12 cellular contexts compared by ENCODE assay signal in genomic region chr10:94439275-94439861, GRCh38. TPM values are rescaled to one million over a fixed set of nuclear protein-coding genes. Genes with fewer than 3 reads are reported as not detected.
DNase-seq lines count a peak whose midpoint lies in the region; ATAC-seq, FAIRE-seq and TF ChIP-seq lines count a peak whose summit lies in the region.
"Had no signal": no experiment of that assay in that cellular context is flagged by ENCODE, and none has a peak within 500 bp of the region (broad histone marks: within the 10 kb centered on the region; RNA-seq: fewer than 3 reads in every experiment).

No MANE protein-coding gene starts in this region.

- TF ChIP-seq CTCF in BJ (IDR thresholded peaks at IDR 0.05; ENCODE audit: insufficient read depth, low read depth, low read length) (0 out of 2 replicates have a peak, but pooled peaks have one; percentile 11), cardiac fibroblast (IDR thresholded peaks at IDR 0.05; ENCODE audit: low read depth, low read length) (peak; percentile 35)
- no peak for TF ChIP-seq CTCF in activated CD8-positive, alpha-beta T cell treated with anti-CD3 and anti-CD28 coated beads for 36 hours (IDR thresholded peaks at IDR 0.05)

- H3K4me3 Mint-ChIP-seq in activated CD8-positive, alpha-beta T cell treated with anti-CD3 and anti-CD28 coated beads for 36 hours = no peak overlapping the region
- H3K4me3 Mint-ChIP-seq: activated CD8-positive, alpha-beta memory T cell treated with anti-CD3 and anti-CD28 coated beads, Interleukin-2, amount 10 ng/mL, durations not matched to agents 7 days and 5 days; central memory CD8-positive, alpha-beta T cell had no signal

- H3K27ac Mint-ChIP-seq in activated CD8-positive, alpha-beta T cell treated with anti-CD3 and anti-CD28 coated beads for 36 hours = no peak overlapping the region
- H3K27ac Mint-ChIP-seq: activated CD8-positive, alpha-beta memory T cell treated with anti-CD3 and anti-CD28 coated beads, Interleukin-2, amount 10 ng/mL, durations not matched to agents 7 days and 5 days had no signal

- H3K27me3 ChIP-seq in BJ (ENCODE audit: control insufficient read depth, insufficient read depth, low read length) = no peaks in the 10 kb centered on the region

- POLR2A ChIA-PET in BJ (lab: Charles Lee) = no interaction called here
- POLR2A ChIA-PET in activated CD8-positive, alpha-beta T cell treated with anti-CD3 and anti-CD28 coated beads for 36 hours (lab: Charles Lee) = no interaction called here

- intact Hi-C loops in activated CD8-positive, alpha-beta T cell treated with anti-CD3 and anti-CD28 coated beads for 36 hours (cut with micrococcal nuclease) = no loop called here

- no peak for ATAC-seq in GM19351 (IDR thresholded peaks at IDR 0.05; ENCODE audit: unreplicated experiment)
- no peak for ATAC-seq in activated CD8-positive, alpha-beta T cell treated with anti-CD3 and anti-CD28 coated beads for 36 hours
- ATAC-seq: activated CD8-positive, alpha-beta memory T cell treated with anti-CD3 and anti-CD28 coated beads, Interleukin-2, amount 10 ng/mL, durations not matched to agents 7 days and 5 days had no signal

- no peaks in the 10 kb centered on the region for H3K4me1 Mint-ChIP-seq in activated CD8-positive, alpha-beta T cell treated with anti-CD3 and anti-CD28 coated beads for 36 hours (ENCODE audit: low read depth)
- H3K4me1 Mint-ChIP-seq: activated CD8-positive, alpha-beta memory T cell treated with anti-CD3 and anti-CD28 coated beads, Interleukin-2, amount 10 ng/mL, durations not matched to agents 7 days and 5 days; central memory CD8-positive, alpha-beta T cell had no signal

- TF ChIP-seq POLR2A in GM12892 (IDR thresholded peaks at IDR 0.05; ENCODE audit: low read depth, low read length) = no peak

- no peak overlapping the region for H3K4me3 ChIP-seq in BJ (ENCODE audit: low read depth, low read length)
- no peak overlapping the region for H3K4me3 ChIP-seq in cardiac fibroblast (replicated peaks in 1 of 2; ENCODE audit: low read depth in 2 of 2, low read length in 2 of 2)

- CTCF ChIA-PET in BJ (lab: Yijun Ruan, JAX) = interaction anchor here (1.9 kb wide), 1 partner anchor 9 kb away, joined by 5 read pairs; no protein-coding TSS in a partner anchor
- CTCF ChIA-PET in activated CD8-positive, alpha-beta T cell treated with anti-CD3 and anti-CD28 coated beads for 36 hours (lab: Charles Lee) = no interaction called here

- peaks cover 5% of the 10 kb centered on the region for H3K9me3 Mint-ChIP-seq in activated CD8-positive, alpha-beta T cell treated with anti-CD3 and anti-CD28 coated beads for 36 hours

- peak; percentile 72 for FAIRE-seq in islet of Langerhans (lab: Jason Lieb, UNC)
- FAIRE-seq in GM12892 (lab: Jason Lieb, UNC) = no peak

- H3K36me3 Mint-ChIP-seq in activated CD8-positive, alpha-beta T cell treated with anti-CD3 and anti-CD28 coated beads for 36 hours (ENCODE audit: low read depth) = no peaks in the 10 kb centered on the region
- H3K36me3 Mint-ChIP-seq: activated CD8-positive, alpha-beta memory T cell treated with anti-CD3 and anti-CD28 coated beads, Interleukin-2, amount 10 ng/mL, durations not matched to agents 7 days and 5 days had no signal

- no peaks in the 10 kb centered on the region for H3K36me3 ChIP-seq in BJ (ENCODE audit: control insufficient read depth, insufficient read depth, low read length)

- peaks cover 9% of the 10 kb centered on the region for H3K27me3 Mint-ChIP-seq in activated CD8-positive, alpha-beta T cell treated with anti-CD3 and anti-CD28 coated beads for 36 hours

- DNase-seq in BJ (ENCODE audit: low read depth) (no peak), HT-29 (ENCODE audit: low spot score) (peak; percentile 9), cardiac fibroblast (ENCODE audit: low read depth in 2 of 2) (peak; percentile 45 to 52), GM12892 (ENCODE audit: insufficient read length) (no peak), NCI-H2029 (lab: John Stamatoyannopoulos, UW) (no peak)
- no peak for DNase-seq in activated CD8-positive, alpha-beta T cell treated with anti-CD3 and anti-CD28 coated beads for 36 hours
- DNase-seq: activated CD8-positive, alpha-beta memory T cell treated with anti-CD3 and anti-CD28 coated beads, Interleukin-2, amount 10 ng/mL, durations not matched to agents 7 days and 5 days; posterior cingulate gyrus; SIG-M5 had no signal

RNA-seq across cellular contexts. Expression of gene TBC1D12, which starts 37.0 kb away (rescaled TPM):
- polyA plus RNA-seq in BJ (2011; rRNA removed) = 2.3 and 3.3 TPM in 2 replicates
- polyA minus RNA-seq in BJ (2011; rRNA and poly(A)+ RNA removed) = 2.7 and 3.2 TPM in 2 replicates
- 5.8 TPM in 2 replicates for total RNA-seq in HT-29 (2014; rRNA removed; shearing (Covaris generic))
- polyA plus RNA-seq in GM12892 (2012; ENCODE audit: missing spikeins) = 4.9 TPM
- under 1 TPM; 0.20 TPM for total RNA-seq in activated CD8-positive, alpha-beta T cell treated with anti-CD3 and anti-CD28 coated beads for 36 hours

Comparison
In these comparisons a context has a peak if more than half of its experiments do, and no peak if none do; other contexts are left out.
1. DNase-seq: peak in HT-29 (single experiment) and cardiac fibroblast (2 of 2); none in BJ (single experiment), GM12892 (single experiment), NCI-H2029 (single experiment) and activated CD8-positive, alpha-beta T cell treated with anti-CD3 and anti-CD28 coated beads for 36 hours (single experiment).